1 cellular context compared by ENCODE assay signal in genomic region chr17:18626152-18626870, GRCh38.
TF ChIP-seq lines count a peak whose summit lies in the region.

No MANE protein-coding gene starts in this region.

TF ChIP-seq in GM23338, 12 proteins besides CTCF, POLR2A, EP300 and RAD21 (continued from another document):
- TF ChIP-seq JUNB (IDR thresholded peaks at IDR 0.05; ENCODE audit: unreplicated experiment) (no peak), POLR2AphosphoS5 (IDR thresholded peaks at IDR 0.05; ENCODE audit: low read depth) (no peak), EZH2 (IDR thresholded peaks at IDR 0.05; ENCODE audit: low read depth, unreplicated experiment) (no peak), CREB1 (CRISPR knock-in tag; IDR thresholded peaks at IDR 0.05; ENCODE audit: low read depth) (no peak), ZNF462 (CRISPR knock-in tag; IDR thresholded peaks at IDR 0.05) (no peak)
